ENCODE assay signal across 28 cellular contexts in the genomic region with DNA sequence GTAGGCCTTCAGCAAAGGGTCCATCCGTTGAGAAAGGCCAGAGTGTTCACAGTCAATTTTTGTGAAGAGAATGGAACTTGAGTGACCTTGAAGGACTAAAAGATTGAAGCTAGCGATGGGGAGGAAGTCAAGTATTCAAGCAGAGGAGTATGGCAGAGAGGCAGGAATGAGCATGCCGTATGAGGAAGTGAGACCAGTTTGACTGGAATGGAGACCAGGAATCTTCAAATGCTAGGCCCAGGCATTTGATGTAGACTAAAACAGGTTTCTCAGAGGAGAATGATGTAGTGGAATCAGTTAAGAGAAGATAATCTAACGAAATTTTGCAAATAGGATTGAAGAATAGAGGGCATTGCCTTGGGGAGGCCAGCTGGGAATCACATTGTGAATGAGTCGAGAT.
"Had no signal": no experiment of that assay in that cellular context is flagged by ENCODE, and none has a peak within 500 bp of the region (broad histone marks: within the 10 kb centered on the region; RNA-seq: fewer than 3 reads in every experiment).

No MANE protein-coding gene starts in this region.

- H3K9ac ChIP-seq: neural progenitor cell, parathyroid adenoma had no signal

- H3K27me3 Mint-ChIP-seq: progenitor cell of endocrine pancreas had no signal

- H3K4me3 ChIP-seq: neural progenitor cell, ovary, psoas muscle, right lobe of liver, sigmoid colon, stomach, thoracic aorta, tibial artery, transverse colon, upper lobe of left lung, vagina had no signal

- H3K79me2 ChIP-seq: parathyroid adenoma had no signal

- H3K36me3 Mint-ChIP-seq: natural killer cell; neural progenitor cell; stimulated activated effector memory CD8-positive, alpha-beta T cell treated with anti-CD3 and anti-CD28 coated beads, Interleukin-12 subunit alpha, Interleukin-12 subunit beta, amount 100 ng/mL, for 72 hours had no signal

- H2AFZ ChIP-seq: neural progenitor cell, parathyroid adenoma had no signal

- H3K27me3 ChIP-seq: neural progenitor cell, ovary, right lobe of liver, sigmoid colon, stomach, tibial artery, transverse colon, upper lobe of left lung, vagina had no signal

- H3K4me2 ChIP-seq: neural progenitor cell had no signal

- H3K4me1 ChIP-seq: parathyroid adenoma, psoas muscle, right lobe of liver, sigmoid colon, stomach, transverse colon, vagina had no signal

- ATAC-seq: natural killer cell; psoas muscle; right cardiac atrium; right lobe of liver; stimulated activated effector memory CD8-positive, alpha-beta T cell treated with anti-CD3 and anti-CD28 coated beads, Interleukin-12 subunit alpha, Interleukin-12 subunit beta, amount 100 ng/mL, for 72 hours; stimulated activated naive B cell treated with anti-CD40 and anti-IgM and Interleukin-4, amounts not matched to agents 10 μg/mL and 1 μg/mL and 100 μg/mL, for 72 hours had no signal

- H3K4me1 Mint-ChIP-seq: natural killer cell; stimulated activated effector memory CD8-positive, alpha-beta T cell treated with anti-CD3 and anti-CD28 coated beads, Interleukin-12 subunit alpha, Interleukin-12 subunit beta, amount 100 ng/mL, for 72 hours; stimulated activated naive B cell treated with anti-CD40 and anti-IgM and Interleukin-4, amounts not matched to agents 10 μg/mL and 1 μg/mL and 100 μg/mL, for 72 hours had no signal

- DNase-seq: natural killer cell; occipital lobe; ovary; posterior cingulate gyrus; psoas muscle; right cardiac atrium; right lobe of liver; sigmoid colon; small intestine; stimulated activated CD4-positive, alpha-beta T cell treated with anti-CD3 and anti-CD28 coated beads, Interleukin-15, amount 100 ng/mL, for 24 hours; stimulated activated CD4-positive, alpha-beta T cell treated with anti-CD3 and anti-CD28 coated beads, Interleukin-2, amount 100 ng/mL, for 24 hours; stimulated activated CD4-positive, alpha-beta T cell treated with anti-CD3 and anti-CD28 coated beads, Interleukin-2, amount 100 ng/mL, for 48 hours; stimulated activated CD4-positive, alpha-beta T cell treated with anti-CD3 and anti-CD28 coated beads, Interleukin-4, amount 100 ng/mL, for 24 hours; stimulated activated naive B cell treated with anti-CD40 and anti-IgM and Interleukin-4, amounts not matched to agents 10 μg/mL and 1 μg/mL and 100 μg/mL, for 72 hours; stimulated activated naive CD4-positive, alpha-beta T cell treated with Interleukin-2 at 50 U/mL for 16 hours; stomach; tibial artery; transverse colon; upper lobe of left lung had no signal

- FAIRE-seq: small intestine, urothelium cell line had no signal

- H3K36me3 ChIP-seq: neural progenitor cell, ovary, right lobe of liver, sigmoid colon, stomach, thoracic aorta, tibial artery, transverse colon, upper lobe of left lung, vagina had no signal

- H3K9me3 ChIP-seq: ovary, right lobe of liver, sigmoid colon, thoracic aorta, transverse colon, vagina had no signal

- H3K4me3 Mint-ChIP-seq: natural killer cell; nephron; neural progenitor cell; stimulated activated effector memory CD8-positive, alpha-beta T cell treated with anti-CD3 and anti-CD28 coated beads, Interleukin-12 subunit alpha, Interleukin-12 subunit beta, amount 100 ng/mL, for 72 hours; stimulated activated naive B cell treated with anti-CD40 and anti-IgM and Interleukin-4, amounts not matched to agents 10 μg/mL and 1 μg/mL and 100 μg/mL, for 72 hours; stimulated activated naive CD8-positive, alpha-beta T cell treated with anti-CD3 and anti-CD28 coated beads, Interleukin-15, Interleukin-2, amounts not matched to agents 100 ng/mL and 50 ng/mL, for 24 hours had no signal

- H3K9me3 Mint-ChIP-seq: stimulated activated naive CD8-positive, alpha-beta T cell treated with anti-CD3 and anti-CD28 coated beads, Interleukin-15, Interleukin-2, amounts not matched to agents 100 ng/mL and 50 ng/mL, for 24 hours had no signal

- H3K27ac ChIP-seq: neural progenitor cell, ovary, parathyroid adenoma, psoas muscle, right lobe of liver, sigmoid colon, stomach, thoracic aorta, tibial artery, transverse colon, upper lobe of left lung, vagina had no signal

- H3K27ac Mint-ChIP-seq: natural killer cell; nephron; neural progenitor cell; progenitor cell of endocrine pancreas; stimulated activated effector memory CD8-positive, alpha-beta T cell treated with anti-CD3 and anti-CD28 coated beads, Interleukin-12 subunit alpha, Interleukin-12 subunit beta, amount 100 ng/mL, for 72 hours; stimulated activated naive B cell treated with anti-CD40 and anti-IgM and Interleukin-4, amounts not matched to agents 10 μg/mL and 1 μg/mL and 100 μg/mL, for 72 hours; stimulated activated naive CD8-positive, alpha-beta T cell treated with anti-CD3 and anti-CD28 coated beads, Interleukin-15, Interleukin-2, amounts not matched to agents 100 ng/mL and 50 ng/mL, for 24 hours had no signal
